12 cellular contexts compared by ENCODE assay signal in the genomic region with DNA sequence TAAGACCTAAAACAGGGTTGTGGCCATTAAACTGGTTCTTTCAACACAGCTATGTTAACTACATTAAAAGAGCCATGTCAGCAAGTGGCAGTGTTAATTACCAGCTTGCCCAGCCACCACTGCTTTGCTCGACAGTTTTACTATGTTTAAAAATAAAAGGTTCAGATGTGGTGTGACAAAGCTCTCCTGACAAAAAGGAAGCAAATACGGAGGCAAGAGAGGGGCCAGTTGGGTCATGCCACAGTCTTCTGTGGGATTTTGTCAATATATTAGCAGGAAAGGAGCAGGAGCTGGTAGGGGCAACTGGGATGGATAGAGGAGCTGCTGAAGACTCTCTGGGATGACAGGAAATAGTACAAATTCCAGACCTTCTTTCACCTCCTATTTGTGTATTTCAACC.
DNase-seq lines count a peak whose midpoint lies in the region; ATAC-seq and TF ChIP-seq lines count a peak whose summit lies in the region.
"Had no signal": no experiment of that assay in that cellular context is flagged by ENCODE, and none has a peak within 500 bp of the region (broad histone marks: within the 10 kb centered on the region; RNA-seq: fewer than 3 reads in every experiment).

No MANE protein-coding gene starts in this region.

- H3K9me3 ChIP-seq in cardiac muscle cell (ENCODE audit: low read depth) = no peaks in the 10 kb centered on the region
- no peaks in the 10 kb centered on the region for H3K9me3 ChIP-seq in upper lobe of left lung
- H3K9me3 ChIP-seq in ovary = no peaks in the 10 kb centered on the region

- no peak for TF ChIP-seq CTCF in cardiac muscle cell (IDR thresholded peaks at IDR 0.05; ENCODE audit: low read depth, low read length)
- TF ChIP-seq CTCF in activated B cell treated with CpG ODN at 0.5 μM for 24 hours (IDR thresholded peaks at IDR 0.05) = no peak
- no peak for TF ChIP-seq CTCF in upper lobe of left lung (IDR thresholded peaks at IDR 0.05)
- TF ChIP-seq CTCF in ovary (IDR thresholded peaks at IDR 0.05) = no peak

- H3K4me1 ChIP-seq in cardiac muscle cell (ENCODE audit: low read depth) (peaks cover 11% of the 10 kb centered on the region), upper lobe of left lung (peaks cover 16 to 29% (median 19%) of the 10 kb centered on the region in 4 donors), ovary (ENCODE audit: insufficient read depth) (peaks cover 1% of the 10 kb centered on the region)

- H3K9me3 Mint-ChIP-seq in activated B cell treated with CpG ODN at 0.5 μM for 24 hours = no peaks in the 10 kb centered on the region

- no peaks in the 10 kb centered on the region for H3K27me3 Mint-ChIP-seq in activated B cell treated with CpG ODN at 0.5 μM for 24 hours

- TF ChIP-seq POLR2A in upper lobe of left lung (IDR thresholded peaks at IDR 0.05) (no peak), ovary (IDR thresholded peaks at IDR 0.05) (no peak)

- peak overlapping the region; percentile 29 for H3K27ac ChIP-seq in cardiac muscle cell
- peak overlapping the region in 3 of 4 donors; percentile 30 to 64 (median 52) for H3K27ac ChIP-seq in upper lobe of left lung
- no peak overlapping the region for H3K27ac ChIP-seq in ovary

- TF ChIP-seq EP300 in upper lobe of left lung (IDR thresholded peaks at IDR 0.05) (no peak), ovary (IDR thresholded peaks at IDR 0.05) (no peak)

- H3K27me3 ChIP-seq in cardiac muscle cell (no peaks in the 10 kb centered on the region), upper lobe of left lung (no peaks in the 10 kb centered on the region), H7 (ENCODE audit: control insufficient read depth, insufficient read depth, low read length) (no peaks in the 10 kb centered on the region), ovary (no peaks in the 10 kb centered on the region)

- CTCF ChIA-PET in activated B cell treated with CpG ODN at 0.5 μM for 24 hours (lab: Charles Lee) = interaction anchor here (0.7 to 1.2 kb wide), 2 partner anchors 192 to 203 kb away, joined by 3 read pairs; a partner anchor contains a TSS

- H3K36me3 Mint-ChIP-seq in activated B cell treated with CpG ODN at 0.5 μM for 24 hours (ENCODE audit: low read depth) = no peaks in the 10 kb centered on the region

- DNase-seq in cardiac muscle cell (ENCODE audit: low read depth in 1 of 2, low spot score in 1 of 2) (no peak), cardiac septum (ENCODE audit: low spot score) (no peak), activated B cell treated with CpG ODN at 0.5 μM for 24 hours (no peak), left kidney (ENCODE audit: low read depth, low spot score) (peak; percentile 56), upper lobe of left lung (no peak), H7 (no peak), ovary (no peak)
- DNase-seq: activated CD4-positive, CD25-positive, alpha-beta regulatory T cell; cortex of kidney; NCI-H2107; stimulated activated CD4-positive, alpha-beta T cell treated with anti-CD3 and anti-CD28 coated beads, Interleukin-2, amount 100 ng/mL, for 48 hours had no signal

- peak overlapping the region; percentile 74 for H3K4me3 Mint-ChIP-seq in activated B cell treated with CpG ODN at 0.5 μM for 24 hours

- 27 to 31% methylated on average over 2 of the region's 2 CpGs for WGBS in upper lobe of left lung, 2 donors
- WGBS in ovary, 3 donors = 24 to 47% (median 38%) methylated on average over 2 of the region's 2 CpGs

- peaks cover 42% of the 10 kb centered on the region for H3K4me1 Mint-ChIP-seq in activated B cell treated with CpG ODN at 0.5 μM for 24 hours

- ATAC-seq in activated B cell treated with CpG ODN at 0.5 μM for 24 hours (ENCODE audit: low read depth) (no peak), upper lobe of left lung (ENCODE audit: low FRiP score in 2 of 2) (no peak), HG03159 (IDR thresholded peaks at IDR 0.05; ENCODE audit: unreplicated experiment) (no peak)

- H3K36me3 ChIP-seq in cardiac muscle cell (no peaks in the 10 kb centered on the region), upper lobe of left lung (no peaks in the 10 kb centered on the region), H7 (replicated peaks; ENCODE audit: control insufficient read depth, insufficient read depth, low read length) (no peaks in the 10 kb centered on the region), ovary (no peaks in the 10 kb centered on the region)

- H3K4me3 ChIP-seq in cardiac muscle cell (no peak overlapping the region), upper lobe of left lung (peak overlapping the region in 1 of 4 donors; percentile 43), H7 (ENCODE audit: insufficient read depth, low read depth, low read length) (no peak overlapping the region), ovary (no peak overlapping the region)

- intact Hi-C loops in cardiac septum (cut with DNase I) (no loop called here), activated B cell treated with CpG ODN at 0.5 μM for 24 hours (cut with micrococcal nuclease) (no loop called here), ovary (cut with DNase I) (no loop called here)

- POLR2A ChIA-PET in activated B cell treated with CpG ODN at 0.5 μM for 24 hours (lab: Charles Lee) = interaction anchor here (1.8 kb wide), 1 partner anchor 256 kb away, joined by 10 read pairs; a partner anchor contains a TSS

- H3K27ac Mint-ChIP-seq in activated B cell treated with CpG ODN at 0.5 μM for 24 hours = no peak overlapping the region

Comparison
In these comparisons a context has a peak if more than half of its experiments do, and no peak if none do; other contexts are left out.
1. H3K27ac ChIP-seq: peak in cardiac muscle cell (single experiment) and upper lobe of left lung (3 of 4); none in ovary (0 of 2).